Comparison of ENCODE assay signal across 9 cellular contexts in the genomic region with DNA sequence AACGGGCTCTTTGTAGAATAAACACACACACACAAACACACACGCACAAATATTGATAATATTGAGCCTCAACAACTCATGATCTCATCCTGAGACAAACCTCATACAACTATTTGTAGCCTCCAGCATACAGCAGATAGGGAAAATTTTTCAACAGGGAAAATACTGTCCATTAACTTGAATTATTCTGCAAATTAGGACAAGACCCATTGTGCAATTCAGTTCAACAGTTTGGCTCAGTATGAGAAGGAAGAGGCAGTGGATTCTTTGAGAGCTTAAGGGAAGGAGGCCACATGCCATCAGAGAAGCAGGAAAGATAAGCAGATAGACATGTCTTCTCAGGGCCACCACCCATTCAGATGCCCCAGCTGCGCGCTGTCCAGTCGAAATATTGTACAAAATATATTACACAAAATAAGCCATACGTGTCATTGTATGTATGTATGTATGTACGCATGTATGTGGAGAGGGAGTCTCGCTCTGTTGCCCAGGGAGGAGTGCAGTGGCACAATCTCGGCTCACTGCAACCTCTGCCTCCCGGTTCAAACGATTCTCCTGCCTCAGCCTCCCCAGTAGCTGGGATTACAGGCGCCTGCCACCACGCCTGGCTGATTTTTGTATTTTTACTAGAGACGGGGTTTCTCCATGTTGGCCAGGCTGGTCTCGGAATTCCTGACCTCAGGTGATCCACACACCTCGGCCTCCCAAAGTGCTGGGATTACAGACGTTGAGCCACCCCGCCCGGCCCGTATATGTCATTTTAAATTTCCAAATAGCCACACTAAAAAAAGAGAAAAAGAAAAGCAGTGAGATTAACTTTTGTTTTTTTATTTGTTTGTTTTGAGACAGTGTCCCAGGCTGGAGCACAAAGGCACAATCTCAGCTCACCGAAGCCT. TPM values are rescaled to one million over a fixed set of nuclear protein-coding genes. Genes with fewer than 3 reads are reported as not detected.
DNase-seq lines count a peak whose midpoint lies in the region; ATAC-seq, FAIRE-seq and TF ChIP-seq lines count a peak whose summit lies in the region.
"Had no signal": no experiment of that assay in that cellular context is flagged by ENCODE, and none has a peak within 500 bp of the region (broad histone marks: within the 10 kb centered on the region; RNA-seq: fewer than 3 reads in every experiment).

No MANE protein-coding gene starts in this region.

- H3K9me3 Mint-ChIP-seq in endodermal cell, result peaks cover 5% of the 10 kb centered on the region

- H3K9me2 ChIP-seq in OCI-LY1 (ENCODE audit: low read depth, low read length), result no peaks in the 10 kb centered on the region

- H2AFZ ChIP-seq in DND-41 (ENCODE audit: low read depth, low read length), result no peak overlapping the region
- H2AFZ ChIP-seq in OCI-LY1 (ENCODE audit: low read length), result no peak overlapping the region

- H3K79me2 ChIP-seq in DND-41 (ENCODE audit: insufficient read depth, low read length), result peaks cover 84% of the 10 kb centered on the region
- H3K79me2 ChIP-seq in OCI-LY1 (ENCODE audit: insufficient read depth, low read length), result peaks cover 57% of the 10 kb centered on the region

- peak overlapping the region; percentile 81 for H3K4me2 ChIP-seq in DND-41 (ENCODE audit: insufficient read depth, low read length)
- H3K4me2 ChIP-seq in OCI-LY1 (ENCODE audit: low read length), result peak overlapping the region; percentile 91

- intact Hi-C loops in pancreas (cut with DNase I), result loop anchor here in 2 of 3 donors (10.0 kb wide), 2 partner anchors 60 to 400 kb away; no protein-coding TSS in a partner anchor

- H3K27ac ChIP-seq in DND-41 (ENCODE audit: low read length) (peak overlapping the region; percentile 82), OCI-LY1 (ENCODE audit: low read depth, low read length, poor library complexity, severe bottlenecking) (peak overlapping the region; percentile 79), endodermal cell (ENCODE audit: low read depth, low read length) (no peak overlapping the region), pancreas (peak overlapping the region in 3 of 4 donors; percentile 83 to 95 (median 95))

- no peaks in the 10 kb centered on the region for H3K27me3 Mint-ChIP-seq in endodermal cell (ENCODE audit: insufficient read depth)

- peaks cover 5% of the 10 kb centered on the region; the same call in 1 of the 2 replicates for H3F3A ChIP-seq in OCI-LY1 (ENCODE audit: insufficient read depth, low read length)

- H3K4me1 ChIP-seq in DND-41 (ENCODE audit: insufficient read depth, low read length), result peaks cover 58% of the 10 kb centered on the region
- H3K4me1 ChIP-seq in OCI-LY1 (ENCODE audit: insufficient read depth, low read length, severe bottlenecking), result peaks cover 80% of the 10 kb centered on the region
- peaks cover 26% of the 10 kb centered on the region for H3K4me1 ChIP-seq in endodermal cell (ENCODE audit: control insufficient read depth, insufficient read depth, low read length)
- H3K4me1 ChIP-seq in pancreas, result peaks cover 30 to 59% (median 49%) of the 10 kb centered on the region in 3 donors

- peaks cover 23% of the 10 kb centered on the region for H3K36me3 Mint-ChIP-seq in endodermal cell (ENCODE audit: low read depth)

- peak overlapping the region; percentile 91 for H3K9ac ChIP-seq in DND-41 (ENCODE audit: low read depth, low read length)
- H3K9ac ChIP-seq in OCI-LY1 (ENCODE audit: low read length), result peak overlapping the region; percentile 99; the same call in 1 of the 2 replicates
- peak overlapping the region; percentile 88 for H3K9ac ChIP-seq in endodermal cell (ENCODE audit: extremely low read depth, low read length, poor library complexity, severe bottlenecking)

- peak overlapping the region; percentile 1 for H3K27ac Mint-ChIP-seq in endodermal cell

- DNase-seq in DND-41, result no peak
- no peak for DNase-seq in endodermal cell
- peak in 1 of 6 donors; percentile 33 for DNase-seq in pancreas
- DNase-seq in HuH-7 (ENCODE audit: low spot score), result no peak
- DNase-seq in AML-193 (lab: John Stamatoyannopoulos, UW), result no peak
- DNase-seq in NCI-H774 (lab: John Stamatoyannopoulos, UW), result no peak
- no peak for DNase-seq in stimulated activated CD4-positive, alpha-beta T cell treated with anti-CD3 and anti-CD28 coated beads, Interleukin-4, amount 100 ng/mL, for 24 hours
- DNase-seq: HCEC 1CT had no signal

- FAIRE-seq in pancreas (lab: Jason Lieb, UNC), result no peak

- H3K4me1 Mint-ChIP-seq in endodermal cell, result peaks cover 52% of the 10 kb centered on the region

- H3K36me3 ChIP-seq in DND-41 (ENCODE audit: insufficient read depth, low read length), result peaks cover 38% of the 10 kb centered on the region
- peaks cover 10% of the 10 kb centered on the region; the same call in 1 of the 2 replicates for H3K36me3 ChIP-seq in OCI-LY1 (ENCODE audit: insufficient read depth, low read length)
- H3K36me3 ChIP-seq in endodermal cell (ENCODE audit: control insufficient read depth, insufficient read depth, low read length), result peaks cover 28% of the 10 kb centered on the region
- no peaks in the 10 kb centered on the region for H3K36me3 ChIP-seq in pancreas

- TF ChIP-seq CTCF in DND-41 (IDR thresholded peaks at IDR 0.05; ENCODE audit: borderline replicate concordance, extremely low read depth, low read length, poor library complexity, severe bottlenecking) (no peak), OCI-LY1 (IDR thresholded peaks at IDR 0.05; ENCODE audit: low read length) (no peak), endodermal cell (conservative IDR thresholded peaks at IDR 0.05) (no peak), pancreas (IDR thresholded peaks at IDR 0.05) (no peak)

- peak overlapping the region; percentile 79 for H3K4me3 Mint-ChIP-seq in endodermal cell

- H3K4me3 ChIP-seq in DND-41 (ENCODE audit: low read depth in 1 of 2, low read length in 2 of 2) (peak overlapping the region; percentile 61 to 69; a peak in 3 of 4 replicates), OCI-LY1 (ENCODE audit: low read depth, low read length, poor library complexity, severe bottlenecking) (peak overlapping the region; percentile 96), endodermal cell (ENCODE audit: low read length) (peak overlapping the region; percentile 81), pancreas (peak overlapping the region in 2 of 4 donors; percentile 82 to 92)

- H3K9me3 ChIP-seq in DND-41 (ENCODE audit: insufficient read depth, low read length, severe bottlenecking) (no peaks in the 10 kb centered on the region), OCI-LY1 (ENCODE audit: low read length) (no peaks in the 10 kb centered on the region), endodermal cell (ENCODE audit: control insufficient read depth, low read length) (no peaks in the 10 kb centered on the region), pancreas (no peaks in the 10 kb centered on the region)

- H4K20me1 ChIP-seq in DND-41 (ENCODE audit: insufficient read depth, low read length), result peaks cover 36% of the 10 kb centered on the region
- H4K20me1 ChIP-seq in OCI-LY1 (ENCODE audit: insufficient read depth, low read length), result no peaks in the 10 kb centered on the region

- no peak for ATAC-seq in DND-41 (ENCODE audit: insufficient read depth, low read depth)
- ATAC-seq in pancreas, result no peak

- WGBS in endodermal cell (ENCODE audit: insufficient coverage in 1 of 2, insufficient read length in 1 of 2), 2 experiments, result 92 to 94% methylated on average over 11 to 17 of the region's 21 CpGs
- WGBS in pancreas, 2 donors, result 68 to 75% methylated on average over 21 of the region's 21 CpGs

- no peaks in the 10 kb centered on the region for H3K27me3 ChIP-seq in DND-41 (ENCODE audit: insufficient read depth, low read length, poor library complexity)
- no peaks in the 10 kb centered on the region for H3K27me3 ChIP-seq in OCI-LY1 (ENCODE audit: insufficient read depth, low read length)
- H3K27me3 ChIP-seq in endodermal cell (ENCODE audit: control insufficient read depth, insufficient read depth, low read length, poor library complexity, severe bottlenecking), result no peaks in the 10 kb centered on the region
- H3K27me3 ChIP-seq in pancreas, result no peaks in the 10 kb centered on the region

RNA-seq across cellular contexts. Expression of gene ZC3H7A, which starts 1.8 kb away (rescaled TPM):
- total RNA-seq in endodermal cell (10 to 100 TPM; 37.7 to 38.5 TPM), pancreas (10 to 100 TPM; 23.8 to 34.5 (median 30.2) TPM)
- polyA plus RNA-seq in endodermal cell (2013, experiment 1 of 2), result 49.7 TPM
- polyA plus RNA-seq in endodermal cell (2013, experiment 2 of 2), result 47.6 TPM
- polyA plus RNA-seq in pancreas, result 10 to 100 TPM; 20.0 to 39.6 TPM

RNA-seq across cellular contexts. Expression of gene TXNDC11, which starts 52.6 kb away (rescaled TPM):
- total RNA-seq in endodermal cell, result 10 to 100 TPM; 16.4 to 20.8 TPM
- polyA plus RNA-seq in endodermal cell (2013, experiment 1 of 2), result 13.2 TPM
- polyA plus RNA-seq in endodermal cell (2013, experiment 2 of 2), result 13.6 TPM
- total RNA-seq in pancreas, result 10 to 100 TPM; 28.1 to 38.9 (median 35.9) TPM
- 10 to 100 TPM; 54.7 to 80.8 TPM for polyA plus RNA-seq in pancreas

RNA-seq across cellular contexts. Expression of gene RSL1D1, which starts 56.1 kb away (rescaled TPM):
- total RNA-seq in endodermal cell (100 to 1,000 TPM; 148 to 162 TPM), pancreas (100 to 1,000 TPM in 2 of 6 donors, 10 to 100 TPM in 4; 73.4 to 148 (median 87.1) TPM)
- 159 TPM for polyA plus RNA-seq in endodermal cell (2013, experiment 1 of 2)
- 146 TPM for polyA plus RNA-seq in endodermal cell (2013, experiment 2 of 2)
- 10 to 100 TPM; 32.4 to 61.1 TPM for polyA plus RNA-seq in pancreas
